In genomic region chr20:51451484-51451883, GRCh38 we compare ENCODE assay signal across 19 cellular contexts.
DNase-seq lines count a peak whose midpoint lies in the region; ATAC-seq and TF ChIP-seq lines count a peak whose summit lies in the region.
"Had no signal": no experiment of that assay in that cellular context is flagged by ENCODE, and none has a peak within 500 bp of the region (broad histone marks: within the 10 kb centered on the region; RNA-seq: fewer than 3 reads in every experiment).

No MANE protein-coding gene starts in this region.

- TF ChIP-seq EP300 in sigmoid colon (IDR thresholded peaks at IDR 0.05): no peak

- no peak for DNase-seq in activated naive CD4-positive, alpha-beta T cell treated with anti-CD3 and anti-CD28 coated beads, Interleukin-2, amount 10 ng/mL, durations not matched to agents 7 days and 5 days
- no peak for DNase-seq in activated naive CD4-positive, alpha-beta T cell treated with anti-CD3 and anti-CD28 coated beads, Interleukin-2, amount 50 U/mL, for 16 hours
- DNase-seq in HFFc6: no peak
- DNase-seq in activated T-helper 1 cell treated with anti-CD3 and anti-CD28 coated beads, Interleukin-12 subunit alpha, Interleukin-12 subunit beta, Interleukin-2, Interleukin-4 antibody, amounts not matched to agents 30 ng/mL and 10 ng/mL and 1 ng/mL, durations not matched to agents 14 hours and 24 hours and 36 hours (ENCODE audit: low spot score): no peak
- no peak for DNase-seq in natural killer cell
- DNase-seq in sigmoid colon: no peak
- no peak for DNase-seq in HuH-7 (ENCODE audit: low spot score)
- DNase-seq: ACHN, AML-193, Caco-2, DMS153, KBM-7, NCI-H1048, NCI-H146, NCI-H2081, NCI-H774 had no signal

- 93 to 96% methylated on average over 12 of the region's 12 CpGs for WGBS in sigmoid colon, 2 donors

- peaks cover 4% of the 10 kb centered on the region for H3K9me3 Mint-ChIP-seq in activated naive CD4-positive, alpha-beta T cell treated with anti-CD3 and anti-CD28 coated beads, Interleukin-2, amount 10 ng/mL, durations not matched to agents 7 days and 5 days
- H3K9me3 Mint-ChIP-seq in HFFc6 (no peaks in the 10 kb centered on the region; the same call in 1 of the 2 replicates), natural killer cell (no peaks in the 10 kb centered on the region)
- H3K9me3 Mint-ChIP-seq in activated T-helper 1 cell treated with anti-CD3 and anti-CD28 coated beads, Interleukin-12 subunit alpha, Interleukin-12 subunit beta, Interleukin-2, Interleukin-4 antibody, amounts not matched to agents 30 ng/mL and 10 ng/mL and 1 ng/mL, durations not matched to agents 14 hours and 24 hours and 36 hours: peaks cover 9% of the 10 kb centered on the region

- no peaks in the 10 kb centered on the region for H3K27me3 Mint-ChIP-seq in activated naive CD4-positive, alpha-beta T cell treated with anti-CD3 and anti-CD28 coated beads, Interleukin-2, amount 10 ng/mL, durations not matched to agents 7 days and 5 days
- H3K27me3 Mint-ChIP-seq in HFFc6 (ENCODE audit: insufficient read depth) (peaks cover 2% of the 10 kb centered on the region), natural killer cell (ENCODE audit: low read depth in 2 of 2) (no peaks in the 10 kb centered on the region)
- H3K27me3 Mint-ChIP-seq in activated T-helper 1 cell treated with anti-CD3 and anti-CD28 coated beads, Interleukin-12 subunit alpha, Interleukin-12 subunit beta, Interleukin-2, Interleukin-4 antibody, amounts not matched to agents 30 ng/mL and 10 ng/mL and 1 ng/mL, durations not matched to agents 14 hours and 24 hours and 36 hours (ENCODE audit: insufficient read depth): no peaks in the 10 kb centered on the region

- peaks cover 0 to 44% (median 37%) of the 10 kb centered on the region in 4 donors for H3K4me1 ChIP-seq in sigmoid colon

- TF ChIP-seq CTCF in HFFc6 (IDR thresholded peaks at IDR 0.05) (0 out of 2 replicates have a peak, but pooled peaks have one; percentile 17), natural killer cell (IDR thresholded peaks at IDR 0.05) (no peak), sigmoid colon (IDR thresholded peaks at IDR 0.05) (no peak)

- H3K9me3 ChIP-seq in sigmoid colon: no peaks in the 10 kb centered on the region
- H3K9me3 ChIP-seq: Caco-2 had no signal

- no peak overlapping the region for H3K4me3 ChIP-seq in sigmoid colon

- no peaks in the 10 kb centered on the region for H3K36me3 ChIP-seq in sigmoid colon

- peaks cover 2% of the 10 kb centered on the region for H3K4me1 Mint-ChIP-seq in activated naive CD4-positive, alpha-beta T cell treated with anti-CD3 and anti-CD28 coated beads, Interleukin-2, amount 10 ng/mL, durations not matched to agents 7 days and 5 days
- H3K4me1 Mint-ChIP-seq in HFFc6 (ENCODE audit: low read depth) (peaks cover 52% of the 10 kb centered on the region), natural killer cell (peaks cover 63 to 66% of the 10 kb centered on the region in 2 donors)
- H3K4me1 Mint-ChIP-seq in activated T-helper 1 cell treated with anti-CD3 and anti-CD28 coated beads, Interleukin-12 subunit alpha, Interleukin-12 subunit beta, Interleukin-2, Interleukin-4 antibody, amounts not matched to agents 30 ng/mL and 10 ng/mL and 1 ng/mL, durations not matched to agents 14 hours and 24 hours and 36 hours (ENCODE audit: low read depth): peaks cover 56% of the 10 kb centered on the region

- intact Hi-C loops in activated T-helper 1 cell treated with anti-CD3 and anti-CD28 coated beads, Interleukin-12 subunit alpha, Interleukin-12 subunit beta, Interleukin-2, Interleukin-4 antibody, amounts not matched to agents 30 ng/mL and 10 ng/mL and 1 ng/mL, durations not matched to agents 14 hours and 24 hours and 36 hours (cut with micrococcal nuclease): no loop called here
- intact Hi-C loops in natural killer cell (cut with micrococcal nuclease): no loop called here
- intact Hi-C loops in sigmoid colon (cut with DNase I): no loop called here

- H3K27ac ChIP-seq in sigmoid colon: no peak overlapping the region
- H3K27ac ChIP-seq: HL-60 had no signal

- no peak overlapping the region for H3K4me3 Mint-ChIP-seq in activated naive CD4-positive, alpha-beta T cell treated with anti-CD3 and anti-CD28 coated beads, Interleukin-2, amount 10 ng/mL, durations not matched to agents 7 days and 5 days
- H3K4me3 Mint-ChIP-seq in HFFc6 (no peak overlapping the region), natural killer cell (no peak overlapping the region)
- no peak overlapping the region for H3K4me3 Mint-ChIP-seq in activated T-helper 1 cell treated with anti-CD3 and anti-CD28 coated beads, Interleukin-12 subunit alpha, Interleukin-12 subunit beta, Interleukin-2, Interleukin-4 antibody, amounts not matched to agents 30 ng/mL and 10 ng/mL and 1 ng/mL, durations not matched to agents 14 hours and 24 hours and 36 hours

- no peaks in the 10 kb centered on the region for H3K27me3 ChIP-seq in sigmoid colon

- CTCF ChIA-PET in activated naive CD4-positive, alpha-beta T cell treated with anti-CD3 and anti-CD28 coated beads, Interleukin-2, amount 10 ng/mL, durations not matched to agents 7 days and 5 days (lab: Charles Lee): no interaction called here

- no peak for TF ChIP-seq POLR2A in sigmoid colon (IDR thresholded peaks at IDR 0.05)

- H3K36me3 Mint-ChIP-seq in activated naive CD4-positive, alpha-beta T cell treated with anti-CD3 and anti-CD28 coated beads, Interleukin-2, amount 10 ng/mL, durations not matched to agents 7 days and 5 days: peaks cover 63% of the 10 kb centered on the region
- H3K36me3 Mint-ChIP-seq in HFFc6 (ENCODE audit: low read depth) (peaks cover 5% of the 10 kb centered on the region; the same call in 1 of the 2 replicates), natural killer cell (peaks cover 30% of the 10 kb centered on the region)
- H3K36me3 Mint-ChIP-seq in activated T-helper 1 cell treated with anti-CD3 and anti-CD28 coated beads, Interleukin-12 subunit alpha, Interleukin-12 subunit beta, Interleukin-2, Interleukin-4 antibody, amounts not matched to agents 30 ng/mL and 10 ng/mL and 1 ng/mL, durations not matched to agents 14 hours and 24 hours and 36 hours (ENCODE audit: low read depth): peaks cover 60% of the 10 kb centered on the region

- ATAC-seq in natural killer cell (no peak), HG03565 (IDR thresholded peaks at IDR 0.05; ENCODE audit: unreplicated experiment) (no peak)
- ATAC-seq: Right ventricle myocardium inferior had no signal

- peak overlapping the region; percentile 33 for H3K27ac Mint-ChIP-seq in activated naive CD4-positive, alpha-beta T cell treated with anti-CD3 and anti-CD28 coated beads, Interleukin-2, amount 10 ng/mL, durations not matched to agents 7 days and 5 days
- no peak overlapping the region for H3K27ac Mint-ChIP-seq in HFFc6
- peak overlapping the region; percentile 58 for H3K27ac Mint-ChIP-seq in activated T-helper 1 cell treated with anti-CD3 and anti-CD28 coated beads, Interleukin-12 subunit alpha, Interleukin-12 subunit beta, Interleukin-2, Interleukin-4 antibody, amounts not matched to agents 30 ng/mL and 10 ng/mL and 1 ng/mL, durations not matched to agents 14 hours and 24 hours and 36 hours
- peak overlapping the region; percentile 71 to 84 for H3K27ac Mint-ChIP-seq in natural killer cell
